In genomic region chr2:30072250-30072842, GRCh38 we compare ENCODE assay signal across 8 cellular contexts.
DNase-seq lines count a peak whose midpoint lies in the region; ATAC-seq, FAIRE-seq and TF ChIP-seq lines count a peak whose summit lies in the region.

No MANE protein-coding gene starts in this region.

- peaks cover 3% of the 10 kb centered on the region for H3K9me3 Mint-ChIP-seq in astrocyte (ENCODE audit: unreplicated experiment)

- POLR2A ChIA-PET in HEK293T (lab: Yijun Ruan, JAX) = no interaction called here

- H3K9me3 ChIP-seq in T-helper 17 cell (ENCODE audit: control insufficient read depth, low read length, poor library complexity, severe bottlenecking) (no peaks in the 10 kb centered on the region), astrocyte (ENCODE audit: insufficient read depth, low read depth, low read length) (no peaks in the 10 kb centered on the region), hepatocyte (ENCODE audit: low read depth) (no peaks in the 10 kb centered on the region), smooth muscle cell (replicated peaks; ENCODE audit: low read depth) (no peaks in the 10 kb centered on the region)

- H3K36me3 Mint-ChIP-seq in T-helper 17 cell (ENCODE audit: low read depth) (peaks cover 3% of the 10 kb centered on the region), astrocyte (ENCODE audit: low read depth, unreplicated experiment) (no peaks in the 10 kb centered on the region)

- no peaks in the 10 kb centered on the region for H4K20me1 ChIP-seq in astrocyte (ENCODE audit: insufficient read depth, low read length)
- H4K20me1 ChIP-seq in hepatocyte (ENCODE audit: insufficient read depth, poor library complexity, severe bottlenecking) = no peaks in the 10 kb centered on the region
- H4K20me1 ChIP-seq in smooth muscle cell (ENCODE audit: low read depth) = no peaks in the 10 kb centered on the region

- H3K4me3 Mint-ChIP-seq in T-helper 17 cell (no peak overlapping the region), astrocyte (ENCODE audit: unreplicated experiment) (no peak overlapping the region)

- FAIRE-seq in astrocyte (lab: Jason Lieb, UNC) = no peak

- no peaks in the 10 kb centered on the region for H3F3A ChIP-seq in smooth muscle cell (ENCODE audit: low read depth)

- no peaks in the 10 kb centered on the region for H3K36me3 ChIP-seq in astrocyte (ENCODE audit: insufficient read depth, low read length)
- no peaks in the 10 kb centered on the region for H3K36me3 ChIP-seq in hepatocyte (replicated peaks; ENCODE audit: insufficient read depth, low read depth)
- H3K36me3 ChIP-seq in smooth muscle cell (ENCODE audit: low read depth) = no peaks in the 10 kb centered on the region

- H3K4me3 ChIP-seq in astrocyte (ENCODE audit: insufficient read depth, low read depth, low read length) (no peak overlapping the region), hepatocyte (no peak overlapping the region), smooth muscle cell (no peak overlapping the region)

- no peak overlapping the region for H3K9ac ChIP-seq in astrocyte (ENCODE audit: low read length)
- H3K9ac ChIP-seq in smooth muscle cell (ENCODE audit: low read depth) = no peak overlapping the region

- CTCF ChIA-PET in HEK293T (lab: Yijun Ruan, JAX) = interaction anchor here (0.6 to 1.7 kb wide), 5 partner anchors 21 to 764 kb away, joined by 3 to 7 read pairs (median 4); no protein-coding TSS in a partner anchor

- H3K9me2 ChIP-seq in hepatocyte (replicated peaks; ENCODE audit: insufficient read depth) = no peaks in the 10 kb centered on the region

- H2AFZ ChIP-seq in astrocyte (ENCODE audit: low read depth, low read length) = no peak overlapping the region
- H2AFZ ChIP-seq in hepatocyte = no peak overlapping the region
- H2AFZ ChIP-seq in smooth muscle cell (ENCODE audit: low read depth) = no peak overlapping the region

- H3K79me2 ChIP-seq in astrocyte (ENCODE audit: insufficient read depth, low read length) (no peaks in the 10 kb centered on the region), hepatocyte (no peaks in the 10 kb centered on the region), smooth muscle cell (ENCODE audit: low read depth) (no peaks in the 10 kb centered on the region)

- H3K4me1 ChIP-seq in astrocyte (ENCODE audit: insufficient read depth, low read length) (no peaks in the 10 kb centered on the region), hepatocyte (ENCODE audit: insufficient read depth) (no peaks in the 10 kb centered on the region), smooth muscle cell (ENCODE audit: low read depth) (no peaks in the 10 kb centered on the region)

- H3K4me2 ChIP-seq in astrocyte (ENCODE audit: low read length) (no peak overlapping the region), hepatocyte (no peak overlapping the region), smooth muscle cell (no peak overlapping the region)

- peaks cover 2% of the 10 kb centered on the region for H3K4me1 Mint-ChIP-seq in T-helper 17 cell
- no peaks in the 10 kb centered on the region for H3K4me1 Mint-ChIP-seq in astrocyte (ENCODE audit: low read depth, unreplicated experiment)

- no peak overlapping the region for H3K27ac ChIP-seq in astrocyte (ENCODE audit: low read depth, low read length)
- H3K27ac ChIP-seq in hepatocyte = no peak overlapping the region
- no peak overlapping the region for H3K27ac ChIP-seq in smooth muscle cell (ENCODE audit: low read depth)

- TF ChIP-seq CTCF in astrocyte (IDR thresholded peaks at IDR 0.05; ENCODE audit: insufficient read depth, low read depth, low read length) = peak; percentile 82
- peak; percentile 85 for TF ChIP-seq CTCF in hepatocyte (IDR thresholded peaks at IDR 0.05; ENCODE audit: poor library complexity)
- TF ChIP-seq CTCF in smooth muscle cell (IDR thresholded peaks at IDR 0.05; ENCODE audit: borderline replicate concordance, insufficient read depth, poor library complexity, severe bottlenecking) = peak; percentile 76

- DNase-seq in DMS 273 (lab: John Stamatoyannopoulos, UW; ENCODE audit: unreplicated experiment) = peak; percentile 88
- peak; percentile 74 for DNase-seq in HEK293T (ENCODE audit: extremely low spot score)
- peak; percentile 36 for DNase-seq in NCI-H2029 (lab: John Stamatoyannopoulos, UW)
- peak; percentile 14 to 38 (median 25) for DNase-seq in T-helper 17 cell
- DNase-seq in astrocyte (ENCODE audit: low read depth) = peak; percentile 46
- DNase-seq in hepatocyte (ENCODE audit: low spot score) = peak; percentile 86
- no peak for DNase-seq in smooth muscle cell (lab: John Stamatoyannopoulos, UW; ENCODE audit: unreplicated experiment)

- H3K27me3 Mint-ChIP-seq in T-helper 17 cell (peaks cover 80% of the 10 kb centered on the region), astrocyte (ENCODE audit: low read depth, unreplicated experiment) (peaks cover 37% of the 10 kb centered on the region)

- WGBS in hepatocyte (ENCODE audit: low lambda C conversion rate, missing lambda C conversion rate) = 18% methylated on average over 10 of the region's 10 CpGs
- 22% methylated on average over 10 of the region's 10 CpGs for WGBS in smooth muscle cell (ENCODE audit: low lambda C conversion rate)

- H3K27ac Mint-ChIP-seq in T-helper 17 cell (no peak overlapping the region), astrocyte (ENCODE audit: unreplicated experiment) (no peak overlapping the region)

- H3K27me3 ChIP-seq in astrocyte (ENCODE audit: insufficient read depth, low read length) = peaks cover 19% of the 10 kb centered on the region
- peaks cover 6% of the 10 kb centered on the region for H3K27me3 ChIP-seq in hepatocyte
- H3K27me3 ChIP-seq in smooth muscle cell (ENCODE audit: low read depth) = no peaks in the 10 kb centered on the region

- ATAC-seq in T-helper 17 cell (peak; percentile 76), HG03442 (IDR thresholded peaks at IDR 0.05; ENCODE audit: unreplicated experiment) (no peak)

TF ChIP-seq in HEK293T, 16 proteins besides CTCF, POLR2A, EP300 and RAD21:
- no peak for TF ChIP-seq LEF1 (IDR thresholded peaks at IDR 0.05; ENCODE audit: borderline replicate concordance)
- TF ChIP-seq NFRKB (IDR thresholded peaks at IDR 0.05) = no peak
TF ChIP-seq in HEK293T: peak in this region for 0.
